In genomic region chr11:64150051-64150450, GRCh38 we compare ENCODE assay signal across 28 cellular contexts.
"Had no signal": no experiment of that assay in that cellular context is flagged by ENCODE, and none has a peak within 500 bp of the region (broad histone marks: within the 10 kb centered on the region; RNA-seq: fewer than 3 reads in every experiment).

No MANE protein-coding gene starts in this region.

- H3K36me3 Mint-ChIP-seq: activated naive CD4-positive, alpha-beta T cell treated with anti-CD3 and anti-CD28 coated beads, Interleukin-2, amount 10 ng/mL, durations not matched to agents 7 days and 5 days; activated naive CD4-positive, alpha-beta T cell treated with anti-CD3 and anti-CD28 coated beads, Interleukin-2, amount 50 U/mL, for 72 hours; activated naive CD8-positive, alpha-beta T cell treated with anti-CD3 and anti-CD28 coated beads, Interleukin-2, amount 10 ng/mL, durations not matched to agents 7 days and 5 days had no signal

- H3K4me3 ChIP-seq: ascending aorta, esophagus squamous epithelium, heart left ventricle had no signal

- H3K36me3 ChIP-seq: ascending aorta, brain microvascular endothelial cell, heart left ventricle had no signal

- H3K27me3 ChIP-seq: ascending aorta, brain microvascular endothelial cell, esophagus squamous epithelium, heart left ventricle had no signal

- H3K27me3 Mint-ChIP-seq: activated CD4-positive, alpha-beta T cell treated with anti-CD3 and anti-CD28 coated beads, Interleukin-2, amount 10 ng/mL, durations not matched to agents 7 days and 5 days; activated T-cell treated with anti-CD3 and anti-CD28 coated beads, Interleukin-2, amount 50 U/mL, for 24 hours; effector memory CD8-positive, alpha-beta T cell had no signal

- H3K9me3 ChIP-seq: ascending aorta, esophagus squamous epithelium, heart left ventricle had no signal

- H3K9me3 Mint-ChIP-seq: activated CD4-positive, alpha-beta memory T cell treated with anti-CD3 and anti-CD28 coated beads, Interleukin-2, amount 10 ng/mL, durations not matched to agents 7 days and 5 days; activated CD4-positive, alpha-beta T cell treated with anti-CD3 and anti-CD28 coated beads, Interleukin-2, amount 10 ng/mL, durations not matched to agents 7 days and 5 days; activated naive CD4-positive, alpha-beta T cell treated with anti-CD3 and anti-CD28 coated beads, Interleukin-2, amount 10 ng/mL, durations not matched to agents 7 days and 5 days; activated naive CD4-positive, alpha-beta T cell treated with anti-CD3 and anti-CD28 coated beads, Interleukin-2, amount 50 U/mL, for 72 hours; activated naive CD8-positive, alpha-beta T cell treated with anti-CD3 and anti-CD28 coated beads, Interleukin-2, amount 10 ng/mL, durations not matched to agents 7 days and 5 days; activated T-cell treated with anti-CD3 and anti-CD28 coated beads, Interleukin-2, amount 50 U/mL, for 24 hours; activated T-cell treated with anti-CD3 and anti-CD28 coated beads, Interleukin-2, amount 50 U/mL, for 72 hours; effector memory CD8-positive, alpha-beta T cell; T-helper 2 cell treated with Interferon-gamma antibody and Interleukin-4, amounts not matched to agents 5 μg/mL and 100 μg/mL, for 36 hours had no signal

- H3K27ac Mint-ChIP-seq: activated CD4-positive, alpha-beta memory T cell treated with anti-CD3 and anti-CD28 coated beads, Interleukin-2, amount 10 ng/mL, durations not matched to agents 7 days and 5 days; activated CD4-positive, alpha-beta T cell treated with anti-CD3 and anti-CD28 coated beads, Interleukin-2, amount 10 ng/mL, durations not matched to agents 7 days and 5 days; activated naive CD4-positive, alpha-beta T cell treated with anti-CD3 and anti-CD28 coated beads, Interleukin-2, amount 10 ng/mL, durations not matched to agents 7 days and 5 days; activated naive CD4-positive, alpha-beta T cell treated with anti-CD3 and anti-CD28 coated beads, Interleukin-2, amount 50 U/mL, for 72 hours; activated naive CD8-positive, alpha-beta T cell treated with anti-CD3 and anti-CD28 coated beads, Interleukin-2, amount 10 ng/mL, durations not matched to agents 7 days and 5 days; activated T-cell treated with anti-CD3 and anti-CD28 coated beads, Interleukin-2, amount 50 U/mL, for 24 hours; activated T-cell treated with anti-CD3 and anti-CD28 coated beads, Interleukin-2, amount 50 U/mL, for 72 hours; effector memory CD8-positive, alpha-beta T cell; T-helper 17 cell; T-helper 2 cell treated with Interferon-gamma antibody and Interleukin-4, amounts not matched to agents 5 μg/mL and 100 μg/mL, for 36 hours had no signal

- H3K27ac ChIP-seq: ascending aorta, brain microvascular endothelial cell, epithelial cell of prostate, esophagus squamous epithelium had no signal

- H3K4me3 Mint-ChIP-seq: activated CD4-positive, alpha-beta memory T cell treated with anti-CD3 and anti-CD28 coated beads, Interleukin-2, amount 10 ng/mL, durations not matched to agents 7 days and 5 days; activated CD4-positive, alpha-beta T cell treated with anti-CD3 and anti-CD28 coated beads, Interleukin-2, amount 10 ng/mL, durations not matched to agents 7 days and 5 days; activated naive CD4-positive, alpha-beta T cell treated with anti-CD3 and anti-CD28 coated beads, Interleukin-2, amount 10 ng/mL, durations not matched to agents 7 days and 5 days; activated naive CD8-positive, alpha-beta T cell treated with anti-CD3 and anti-CD28 coated beads, Interleukin-2, amount 10 ng/mL, durations not matched to agents 7 days and 5 days; activated T-cell treated with anti-CD3 and anti-CD28 coated beads, Interleukin-2, amount 50 U/mL, for 24 hours; activated T-cell treated with anti-CD3 and anti-CD28 coated beads, Interleukin-2, amount 50 U/mL, for 72 hours; effector memory CD8-positive, alpha-beta T cell; T-helper 17 cell; T-helper 2 cell treated with Interferon-gamma antibody and Interleukin-4, amounts not matched to agents 5 μg/mL and 100 μg/mL, for 36 hours had no signal

- ATAC-seq: activated naive CD4-positive, alpha-beta T cell treated with anti-CD3 and anti-CD28 coated beads, Interleukin-2, amount 50 U/mL, for 72 hours; activated T-cell treated with anti-CD3 and anti-CD28 coated beads, Interleukin-2, amount 50 U/mL, for 72 hours; effector memory CD8-positive, alpha-beta T cell; T-helper 17 cell had no signal

- DNase-seq: activated CD4-positive, alpha-beta memory T cell treated with anti-CD3 and anti-CD28 coated beads, Interleukin-2, amount 10 ng/mL, durations not matched to agents 7 days and 5 days; activated CD4-positive, alpha-beta T cell treated with anti-CD3 and anti-CD28 coated beads for 1 hour; activated CD4-positive, alpha-beta T cell treated with anti-CD3 and anti-CD28 coated beads for 4 hours; activated CD4-positive, alpha-beta T cell treated with anti-CD3 and anti-CD28 coated beads, Interleukin-2, amount 10 ng/mL, durations not matched to agents 7 days and 5 days; activated CD4-positive, alpha-beta T cell treated with anti-CD3 and anti-CD28 coated beads, Interleukin-2, amount 50 U/mL, for 4 hours; activated CD8-positive, alpha-beta memory T cell treated with anti-CD3 and anti-CD28 coated beads, Interleukin-2, amount 50 U/mL, for 48 hours; activated gamma-delta T cell; activated naive CD4-positive, alpha-beta T cell; activated naive CD4-positive, alpha-beta T cell treated with anti-CD3 and anti-CD28 coated beads, Interleukin-2, amount 10 ng/mL, durations not matched to agents 7 days and 5 days; activated naive CD8-positive, alpha-beta T cell treated with anti-CD3 and anti-CD28 coated beads, Interleukin-2, amount 10 ng/mL, durations not matched to agents 7 days and 5 days; activated T-cell treated with anti-CD3 and anti-CD28 coated beads for 4 hours; activated T-cell treated with anti-CD3 and anti-CD28 coated beads, Interleukin-2, amount 50 U/mL, for 24 hours; activated T-cell treated with anti-CD3 and anti-CD28 coated beads, Interleukin-2, amount 50 U/mL, for 72 hours; brain microvascular endothelial cell; cortex of kidney; dermis blood vessel endothelial cell; effector CD4-positive, alpha-beta T cell; effector memory CD8-positive, alpha-beta T cell; esophagus squamous epithelium; glutamatergic neuron; heart left ventricle; T-helper 1 cell; T-helper 17 cell; T1000 had no signal
